ENCODE assay signal across 21 cellular contexts in the genomic region with DNA sequence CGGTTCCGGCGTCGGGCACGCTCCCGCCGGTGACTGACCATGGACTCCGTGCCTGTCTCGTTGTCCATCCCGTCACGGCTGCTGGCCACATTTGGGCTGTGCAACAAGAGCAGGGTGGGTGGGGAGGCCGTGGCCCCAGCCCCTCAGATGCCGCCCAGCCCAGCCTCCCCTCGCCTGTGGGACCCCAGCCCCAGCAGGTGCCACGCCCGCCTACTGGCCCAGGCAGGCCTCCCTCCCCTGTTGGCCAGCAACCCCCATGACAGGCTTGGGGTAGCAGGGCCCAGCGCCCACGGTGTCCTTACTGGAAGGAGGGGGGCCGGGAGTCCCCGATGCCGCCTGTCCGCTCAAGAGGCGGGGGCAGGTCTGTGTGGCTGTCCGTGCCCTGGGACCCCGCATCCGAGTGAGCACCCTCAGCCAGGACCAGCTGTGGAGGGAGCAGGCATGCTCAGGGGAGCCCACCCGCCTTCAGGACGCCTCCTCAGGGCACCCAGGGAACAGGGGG. TPM values are rescaled to one million over a fixed set of nuclear protein-coding genes. Genes with fewer than 3 reads are reported as not detected.
"Had no signal": no experiment of that assay in that cellular context is flagged by ENCODE, and none has a peak within 500 bp of the region (broad histone marks: within the 10 kb centered on the region; RNA-seq: fewer than 3 reads in every experiment).

No MANE protein-coding gene starts in this region.

- H3K27me3 ChIP-seq: neutrophil, right atrium auricular region, tibial nerve, upper lobe of right lung, vagina had no signal

- H3K4me3 ChIP-seq: coronary artery, lung, right atrium auricular region, tibial nerve, upper lobe of right lung, vagina had no signal

- H3K27ac ChIP-seq: coronary artery, neutrophil, right atrium auricular region, upper lobe of right lung, vagina had no signal

- DNase-seq: effector CD4-positive, alpha-beta T cell; endodermal cell; foreskin melanocyte; hippocampal formation; left colon; left ventricle myocardium superior; mesendoderm; naive B cell; nephron progenitor cell; small intestine; stimulated activated CD4-positive, alpha-beta T cell treated with anti-CD3 and anti-CD28 coated beads, Interleukin-12 subunit alpha, Interleukin-12 subunit beta, amount 100 ng/mL, for 4 hours; stimulated activated naive CD4-positive, alpha-beta T cell treated with Interleukin-2 at 50 U/mL for 16 hours; upper lobe of right lung had no signal

- FAIRE-seq: endothelial cell of umbilical vein, small intestine had no signal

- H3K9me3 ChIP-seq: neutrophil, right atrium auricular region, tibial nerve, upper lobe of right lung, vagina had no signal

RNA-seq across cellular contexts. Expression of a gene that starts 16.2 kb away (rescaled TPM):
- total RNA-seq: dermis microvascular lymphatic vessel endothelial cell had no signal
